Comparison of ENCODE assay signal across 9 cellular contexts in genomic region chr18:31413137-31413536, GRCh38. TPM values are rescaled to one million over a fixed set of nuclear protein-coding genes. Genes with fewer than 3 reads are reported as not detected.
"Had no signal": no experiment of that assay in that cellular context is flagged by ENCODE, and none has a peak within 500 bp of the region (broad histone marks: within the 10 kb centered on the region; RNA-seq: fewer than 3 reads in every experiment).

No MANE protein-coding gene starts in this region.

- DNase-seq: GDM1, GF-D8 had no signal

- FAIRE-seq: G401.6, GM12878, GM12891, GM12892, GM18507, GM19239 had no signal

- H3K4me3 ChIP-seq: GM12878 had no signal

- ATAC-seq: GM12878 had no signal

RNA-seq across cellular contexts. Expression of gene DSG3, which starts 34.4 kb away (rescaled TPM):
- total RNA-seq: G401 had no signal

RNA-seq across cellular contexts. Expression of gene DSG4, which starts 36.6 kb away (rescaled TPM):
- total RNA-seq: G401 had no signal
